In the genomic region with DNA sequence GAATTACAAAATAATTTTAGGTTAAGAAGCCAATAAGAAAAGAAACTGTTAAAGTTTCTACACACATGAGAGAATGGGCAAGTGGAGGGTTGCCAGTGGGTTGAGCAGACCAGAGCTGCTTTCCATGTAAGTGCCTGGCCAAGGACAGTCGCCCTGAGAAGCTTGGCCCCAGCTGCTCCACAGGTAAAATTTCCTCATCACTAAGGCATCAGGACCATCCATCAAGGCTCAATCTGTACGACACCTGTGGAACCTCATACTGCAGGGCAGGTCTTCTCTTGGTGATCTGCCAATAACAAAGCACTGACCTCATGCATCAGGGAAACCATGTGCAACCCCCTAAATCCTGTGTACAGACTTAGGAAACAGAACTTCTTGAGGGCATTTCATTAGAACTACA, we compare ENCODE assay signal across 18 cellular contexts.
"Had no signal": no experiment of that assay in that cellular context is flagged by ENCODE, and none has a peak within 500 bp of the region (broad histone marks: within the 10 kb centered on the region; RNA-seq: fewer than 3 reads in every experiment).

No MANE protein-coding gene starts in this region.

- ATAC-seq: effector memory CD8-positive, alpha-beta T cell; gastrocnemius medialis; heart right ventricle; mucosa of descending colon; naive thymus-derived CD8-positive, alpha-beta T cell had no signal

- H3K27ac Mint-ChIP-seq: dendritic cell treated with granulocyte-macrophage colony-stimulating factor and Interleukin-4, amounts not matched to agents 40 ng/mL and 50 ng/mL, for 4 days; naive thymus-derived CD8-positive, alpha-beta T cell; type B pancreatic cell had no signal

- DNase-seq: effector memory CD8-positive, alpha-beta T cell; gastrocnemius medialis; heart right ventricle; hypothalamus; kidney glomerular epithelial cell; mucosa of descending colon; naive thymus-derived CD8-positive, alpha-beta T cell; sigmoid colon; stimulated activated CD4-positive, alpha-beta T cell treated with anti-CD3 and anti-CD28 coated beads, Interleukin-2, amount 100 ng/mL, for 24 hours; stimulated activated naive CD4-positive, alpha-beta T cell; thyroid gland had no signal

- H3K27me3 Mint-ChIP-seq: dendritic cell treated with granulocyte-macrophage colony-stimulating factor and Interleukin-4, amounts not matched to agents 40 ng/mL and 50 ng/mL, for 4 days; effector memory CD8-positive, alpha-beta T cell; naive thymus-derived CD8-positive, alpha-beta T cell; type B pancreatic cell had no signal

- H3K4me3 Mint-ChIP-seq: dendritic cell treated with granulocyte-macrophage colony-stimulating factor and Interleukin-4, amounts not matched to agents 40 ng/mL and 50 ng/mL, for 4 days; effector memory CD8-positive, alpha-beta T cell; naive thymus-derived CD8-positive, alpha-beta T cell; type B pancreatic cell had no signal

- H3K27ac ChIP-seq: epithelial cell of prostate, esophagus muscularis mucosa, gastrocnemius medialis, heart right ventricle, neutrophil, sigmoid colon, skin epidermis, suprapubic skin, thyroid gland had no signal

- H3K4me1 Mint-ChIP-seq: naive thymus-derived CD8-positive, alpha-beta T cell had no signal

- H3K9me3 Mint-ChIP-seq: dendritic cell treated with granulocyte-macrophage colony-stimulating factor and Interleukin-4, amounts not matched to agents 40 ng/mL and 50 ng/mL, for 4 days; effector memory CD8-positive, alpha-beta T cell; naive thymus-derived CD8-positive, alpha-beta T cell; type B pancreatic cell had no signal
